15 cellular contexts compared by ENCODE assay signal in the genomic region with DNA sequence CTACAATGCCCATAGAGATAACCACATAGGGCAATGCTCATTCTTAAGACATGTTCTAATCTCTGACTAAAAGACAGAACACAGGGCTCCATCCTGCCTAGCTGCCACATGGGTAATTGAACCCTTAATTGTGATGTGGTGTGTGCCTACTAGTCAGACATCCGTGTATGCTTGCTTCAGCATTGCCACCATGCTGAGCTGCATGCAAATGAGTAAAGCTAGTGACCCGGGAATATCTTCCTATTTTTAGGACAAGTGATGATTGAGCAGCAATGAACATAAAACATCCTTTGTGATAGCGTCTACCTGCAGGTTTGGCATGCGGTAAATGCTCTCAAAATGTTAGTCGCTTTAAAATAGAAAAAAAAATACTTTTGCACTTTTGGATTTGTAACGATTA.
"Had no signal": no experiment of that assay in that cellular context is flagged by ENCODE, and none has a peak within 500 bp of the region (broad histone marks: within the 10 kb centered on the region; RNA-seq: fewer than 3 reads in every experiment).

No MANE protein-coding gene starts in this region.

- H3K4me1 ChIP-seq: adrenal gland, left lung, testis, upper lobe of left lung had no signal

- H3K27ac ChIP-seq: adrenal gland, left lung, sigmoid colon, testis, upper lobe of left lung had no signal

- H3K4me3 ChIP-seq: adrenal gland, left lung, sigmoid colon, testis, upper lobe of left lung had no signal

- H3K9me3 ChIP-seq: adrenal gland, left lung, sigmoid colon, testis, upper lobe of left lung had no signal

- H3K27me3 ChIP-seq: adrenal gland, left lung, sigmoid colon, testis, upper lobe of left lung had no signal

- ATAC-seq: activated CD8-positive, alpha-beta T cell treated with anti-CD3 and anti-CD28 coated beads for 36 hours; activated T-cell treated with anti-CD3 and anti-CD28 coated beads, Interleukin-2, amount 50 U/mL, for 4 hours; left lung; stimulated activated naive CD8-positive, alpha-beta T cell treated with anti-CD3 and anti-CD28 coated beads, Interleukin-15, amount 100 ng/mL, for 72 hours; WTC11 had no signal

- H3K36me3 ChIP-seq: adrenal gland, left lung, sigmoid colon, upper lobe of left lung had no signal

- DNase-seq: activated CD4-positive, alpha-beta T cell treated with anti-CD3 and anti-CD28 coated beads for 4 hours; activated CD8-positive, alpha-beta T cell treated with anti-CD3 and anti-CD28 coated beads for 36 hours; activated effector memory CD4-positive, alpha-beta T cell treated with Interleukin-2 at 50 U/mL for 16 hours; activated naive CD4-positive, alpha-beta T cell treated with anti-CD3 and anti-CD28 coated beads, Interleukin-2, amount 50 U/mL, for 16 hours; activated T-cell treated with anti-CD3 and anti-CD28 coated beads, Interleukin-2, amount 50 U/mL, for 4 hours; adrenal gland; endodermal cell; left lung; mesendoderm; sigmoid colon; stimulated activated CD4-positive, alpha-beta T cell treated with anti-CD3 and anti-CD28 coated beads, Interleukin-1b, Interleukin-23, amount 100 ng/mL, for 48 hours; stimulated activated naive CD8-positive, alpha-beta T cell treated with anti-CD3 and anti-CD28 coated beads, Interleukin-15, amount 100 ng/mL, for 72 hours; testis; upper lobe of left lung had no signal
